In genomic region chr11:16612801-16613400, GRCh38 we compare ENCODE assay signal across 8 cellular contexts.
A peak's percentile ranks its signal among the peaks of the same experiment; 100 is the strongest.
DNase-seq lines count a peak whose midpoint lies in the region; ATAC-seq and TF ChIP-seq lines count a peak whose summit lies in the region.

No MANE protein-coding gene starts in this region.

- CTCF ChIA-PET in activated CD4-positive, alpha-beta memory T cell treated with anti-CD3 and anti-CD28 coated beads for 36 hours (lab: Charles Lee), result interaction anchor here (1.0 to 3.5 kb wide), 15 partner anchors 8 to 1513 kb away, joined by 3 to 25 read pairs (median 4); no protein-coding TSS in a partner anchor
- CTCF ChIA-PET in activated CD4-positive, alpha-beta memory T cell treated with anti-CD3 and anti-CD28 coated beads, Interleukin-2, amount 10 ng/mL, durations not matched to agents 7 days and 5 days (lab: Charles Lee), result interaction anchor here (0.6 to 2.6 kb wide), 16 partner anchors 7 to 1189 kb away, joined by 3 to 25 read pairs (median 5); no protein-coding TSS in a partner anchor

- H3K27me3 ChIP-seq in suprapubic skin, result peaks cover 94% of the 10 kb centered on the region

- H3K27ac ChIP-seq in suprapubic skin, result no peak overlapping the region

- H3K36me3 ChIP-seq in suprapubic skin, result no peaks in the 10 kb centered on the region

- H3K36me3 Mint-ChIP-seq in activated CD4-positive, alpha-beta memory T cell treated with anti-CD3 and anti-CD28 coated beads for 36 hours, result peaks cover 2% of the 10 kb centered on the region
- no peaks in the 10 kb centered on the region for H3K36me3 Mint-ChIP-seq in activated CD4-positive, alpha-beta memory T cell treated with anti-CD3 and anti-CD28 coated beads, Interleukin-2, amount 10 ng/mL, durations not matched to agents 7 days and 5 days (ENCODE audit: low read depth)
- peaks cover 3% of the 10 kb centered on the region for H3K36me3 Mint-ChIP-seq in activated naive CD8-positive, alpha-beta T cell treated with anti-CD3 and anti-CD28 coated beads, Interleukin-2, amount 50 U/mL, for 24 hours (ENCODE audit: low read depth)

- ATAC-seq in activated naive CD8-positive, alpha-beta T cell treated with anti-CD3 and anti-CD28 coated beads, Interleukin-2, amount 50 U/mL, for 24 hours, result no peak
- ATAC-seq in GM21825 (IDR thresholded peaks at IDR 0.05; ENCODE audit: unreplicated experiment) (no peak), GM18517 (IDR thresholded peaks at IDR 0.05; ENCODE audit: unreplicated experiment) (no peak)

- under 1% methylated on average over 18 of the region's 19 CpGs for WGBS in suprapubic skin

- POLR2A ChIA-PET in activated CD4-positive, alpha-beta memory T cell treated with anti-CD3 and anti-CD28 coated beads for 36 hours (lab: Charles Lee), result interaction anchor here (1.2 kb wide), 1 partner anchor 17 kb away, joined by 3 read pairs; no protein-coding TSS in a partner anchor
- POLR2A ChIA-PET in activated CD4-positive, alpha-beta memory T cell treated with anti-CD3 and anti-CD28 coated beads, Interleukin-2, amount 10 ng/mL, durations not matched to agents 7 days and 5 days (lab: Charles Lee), result interaction anchor here (1.9 kb wide), 1 partner anchor 125 kb away, joined by 5 read pairs; the partner anchor contains the start of gene C11orf58

- no peak for TF ChIP-seq EP300 in suprapubic skin (IDR thresholded peaks at IDR 0.05)

- intact Hi-C loops in activated CD4-positive, alpha-beta memory T cell treated with anti-CD3 and anti-CD28 coated beads for 36 hours (cut with micrococcal nuclease), result loop anchor here (10.0 kb wide), 1 partner anchor 1638 kb away; the partner anchor contains the start of gene CALCA

- H3K9me3 ChIP-seq in suprapubic skin, result no peaks in the 10 kb centered on the region

- no peak for DNase-seq in activated CD4-positive, alpha-beta memory T cell treated with anti-CD3 and anti-CD28 coated beads for 36 hours
- DNase-seq in activated CD4-positive, alpha-beta memory T cell treated with anti-CD3 and anti-CD28 coated beads, Interleukin-2, amount 10 ng/mL, durations not matched to agents 7 days and 5 days, result no peak
- DNase-seq in activated naive CD8-positive, alpha-beta T cell treated with anti-CD3 and anti-CD28 coated beads, Interleukin-2, amount 50 U/mL, for 24 hours, result no peak
- DNase-seq in islet precursor cell, result peak; percentile 60
- peak in 1 of 2 donors; percentile 49 for DNase-seq in suprapubic skin (ENCODE audit: low spot score in 2 of 2)
- DNase-seq in mesenteric fat pad (ENCODE audit: low spot score), result no peak

- H3K4me1 Mint-ChIP-seq in activated CD4-positive, alpha-beta memory T cell treated with anti-CD3 and anti-CD28 coated beads for 36 hours (ENCODE audit: low read depth), result peaks cover 24% of the 10 kb centered on the region
- H3K4me1 Mint-ChIP-seq in activated CD4-positive, alpha-beta memory T cell treated with anti-CD3 and anti-CD28 coated beads, Interleukin-2, amount 10 ng/mL, durations not matched to agents 7 days and 5 days, result peaks cover 19% of the 10 kb centered on the region
- H3K4me1 Mint-ChIP-seq in activated naive CD8-positive, alpha-beta T cell treated with anti-CD3 and anti-CD28 coated beads, Interleukin-2, amount 50 U/mL, for 24 hours, result peaks cover 20% of the 10 kb centered on the region

- no peak overlapping the region for H3K27ac Mint-ChIP-seq in activated CD4-positive, alpha-beta memory T cell treated with anti-CD3 and anti-CD28 coated beads for 36 hours
- H3K27ac Mint-ChIP-seq in activated CD4-positive, alpha-beta memory T cell treated with anti-CD3 and anti-CD28 coated beads, Interleukin-2, amount 10 ng/mL, durations not matched to agents 7 days and 5 days, result no peak overlapping the region
- no peak overlapping the region for H3K27ac Mint-ChIP-seq in activated naive CD8-positive, alpha-beta T cell treated with anti-CD3 and anti-CD28 coated beads, Interleukin-2, amount 50 U/mL, for 24 hours

- no peak for TF ChIP-seq CTCF in suprapubic skin (IDR thresholded peaks at IDR 0.05)

- peaks cover 45% of the 10 kb centered on the region for H3K27me3 Mint-ChIP-seq in activated CD4-positive, alpha-beta memory T cell treated with anti-CD3 and anti-CD28 coated beads for 36 hours
- peaks cover 46% of the 10 kb centered on the region for H3K27me3 Mint-ChIP-seq in activated CD4-positive, alpha-beta memory T cell treated with anti-CD3 and anti-CD28 coated beads, Interleukin-2, amount 10 ng/mL, durations not matched to agents 7 days and 5 days
- peaks cover 40% of the 10 kb centered on the region for H3K27me3 Mint-ChIP-seq in activated naive CD8-positive, alpha-beta T cell treated with anti-CD3 and anti-CD28 coated beads, Interleukin-2, amount 50 U/mL, for 24 hours

- peak overlapping the region; percentile 63 for H3K4me3 Mint-ChIP-seq in activated CD4-positive, alpha-beta memory T cell treated with anti-CD3 and anti-CD28 coated beads for 36 hours
- H3K4me3 Mint-ChIP-seq in activated CD4-positive, alpha-beta memory T cell treated with anti-CD3 and anti-CD28 coated beads, Interleukin-2, amount 10 ng/mL, durations not matched to agents 7 days and 5 days, result no peak overlapping the region
- peak overlapping the region; percentile 72 for H3K4me3 Mint-ChIP-seq in activated naive CD8-positive, alpha-beta T cell treated with anti-CD3 and anti-CD28 coated beads, Interleukin-2, amount 50 U/mL, for 24 hours

- no peak for TF ChIP-seq POLR2A in suprapubic skin (IDR thresholded peaks at IDR 0.05)

- H3K9me3 Mint-ChIP-seq in activated CD4-positive, alpha-beta memory T cell treated with anti-CD3 and anti-CD28 coated beads for 36 hours, result no peaks in the 10 kb centered on the region
- H3K9me3 Mint-ChIP-seq in activated CD4-positive, alpha-beta memory T cell treated with anti-CD3 and anti-CD28 coated beads, Interleukin-2, amount 10 ng/mL, durations not matched to agents 7 days and 5 days, result no peaks in the 10 kb centered on the region
- H3K9me3 Mint-ChIP-seq in activated naive CD8-positive, alpha-beta T cell treated with anti-CD3 and anti-CD28 coated beads, Interleukin-2, amount 50 U/mL, for 24 hours, result peaks cover 4% of the 10 kb centered on the region

- H3K4me3 ChIP-seq in suprapubic skin, result peak overlapping the region; percentile 39

- peaks cover 26% of the 10 kb centered on the region for H3K4me1 ChIP-seq in suprapubic skin
